In genomic region chr15:50968353-50968752, GRCh38 we compare ENCODE assay signal across 27 cellular contexts. TPM values are rescaled to one million over a fixed set of nuclear protein-coding genes. Genes with fewer than 3 reads are reported as not detected.
DNase-seq lines count a peak whose midpoint lies in the region; ATAC-seq, FAIRE-seq and TF ChIP-seq lines count a peak whose summit lies in the region.
"Had no signal": no experiment of that assay in that cellular context is flagged by ENCODE, and none has a peak within 500 bp of the region (broad histone marks: within the 10 kb centered on the region; RNA-seq: fewer than 3 reads in every experiment).

No MANE protein-coding gene starts in this region.

- 36% methylated on average over 2 of the region's 2 CpGs for WGBS in A549 (ENCODE audit: missing lambda C conversion rate)

- DNase-seq in A549 (ENCODE audit: low read depth in 1 of 2, low spot score in 1 of 2), result peak in 1 of 2 experiments; percentile 27
- DNase-seq in HCEC 1CT, result peak; percentile 79
- DNase-seq in choroid plexus epithelial cell (ENCODE audit: low read depth), result peak; percentile 12
- DNase-seq in iris pigment epithelial cell (ENCODE audit: low read depth), result peak; percentile 44
- no peak for DNase-seq in stimulated activated CD8-positive, alpha-beta memory T cell treated with anti-CD3 and anti-CD28 coated beads, Interleukin-4, amount 100 ng/mL, for 48 hours
- no peak for DNase-seq in 8988T
- DNase-seq: CD4-positive, alpha-beta T cell; GDM1; Kasumi-1; NCI-H1105 treated with DMSO at 0.1 percent for 48 hours; NCI-H146; NCI-H1930; NCI-H2107; NCI-H524 treated with DMSO at 0.1 percent for 48 hours; NCI-H774; PC-9; SJCRH30 had no signal

- FAIRE-seq in A549 (lab: Jason Lieb, UNC), result no peak
- FAIRE-seq: D721Med, GM12878, H1, K562 had no signal

- no peak for TF ChIP-seq POLR2A in A549 (IDR thresholded peaks at IDR 0.05; ENCODE audit: low read length)

- no peak for TF ChIP-seq CTCF in A549 (IDR thresholded peaks at IDR 0.05)
- no peak for TF ChIP-seq CTCF in choroid plexus epithelial cell (conservative IDR thresholded peaks at IDR 0.05; ENCODE audit: low read depth, low read length)

- H3K4me3 ChIP-seq in A549, result no peak overlapping the region
- H3K4me3 ChIP-seq in choroid plexus epithelial cell (ENCODE audit: low read depth, low read length), result no peak overlapping the region
- H3K4me3 ChIP-seq: BLaER1, GM12878, K562, PC-9, SJCRH30 had no signal

- no peak for TF ChIP-seq EP300 in A549 (IDR thresholded peaks at IDR 0.05)

- no peak overlapping the region for H3K4me2 ChIP-seq in A549
- H3K4me2 ChIP-seq: BLaER1, PC-9 had no signal

- peaks cover 34% of the 10 kb centered on the region for H3K9me3 ChIP-seq in A549

- H3K27ac ChIP-seq in A549, result no peak overlapping the region
- H3K27ac ChIP-seq: 22Rv1, BLaER1, PC-9, SJCRH30 had no signal

- peak in 1 of 2 experiments; percentile 52; a peak in 2 of 6 replicates for ATAC-seq in A549
- ATAC-seq in GM21528 (IDR thresholded peaks at IDR 0.05; ENCODE audit: low FRiP score, unreplicated experiment), result no peak
- ATAC-seq: GM12878, HCT116, K562, Right ventricle myocardium inferior, SK-N-SH treated with all-trans-retinoic acid at 6 μM for 48 hours had no signal

- H3K4me1 ChIP-seq in A549, result no peaks in the 10 kb centered on the region
- H3K4me1 ChIP-seq: BLaER1, SJCRH30 had no signal

- no peak for TF ChIP-seq RAD21 in A549 (conservative IDR thresholded peaks at IDR 0.05 in 1 of 2, IDR thresholded peaks at IDR 0.05 in 1 of 2)

- CTCF ChIA-PET in A549 (lab: Yijun Ruan, JAX), result interaction anchor here (0.8 kb wide), 1 partner anchor 11 kb away, joined by 3 read pairs; no protein-coding TSS in a partner anchor

- POLR2A ChIA-PET in A549 (lab: Yijun Ruan, JAX), result no interaction called here

TF ChIP-seq in A549, 52 proteins besides CTCF, POLR2A, EP300 and RAD21:
- TF ChIP-seq SMC3 (IDR thresholded peaks at IDR 0.05), result no peak
- TF ChIP-seq GATA3 (IDR thresholded peaks at IDR 0.05; ENCODE audit: borderline replicate concordance), result peak; percentile 21; the same call in 1 of the 2 replicates
- no peak for TF ChIP-seq NPAS2 (CRISPR knock-in tag; IDR thresholded peaks at IDR 0.05; ENCODE audit: borderline replicate concordance)
- no peak for TF ChIP-seq ELK1 (IDR thresholded peaks at IDR 0.05; ENCODE audit: low read depth, low read length)
- TF ChIP-seq CEBPB (IDR thresholded peaks at IDR 0.05), result peak; percentile 20 to 57; a peak in 3 of 4 replicates
- no peak for TF ChIP-seq RFX5 (IDR thresholded peaks at IDR 0.05)
- no peak for TF ChIP-seq BHLHE40 (IDR thresholded peaks at IDR 0.05; ENCODE audit: low read depth, low read length)
- TF ChIP-seq NR3C1 (IDR thresholded peaks at IDR 0.05), result no peak
- TF ChIP-seq HOXB5 (CRISPR knock-in tag; IDR thresholded peaks at IDR 0.05), result no peak
- TF ChIP-seq JUNB (IDR thresholded peaks at IDR 0.05), result peak; percentile 50; the same call in 1 of the 2 replicates
- no peak for TF ChIP-seq FOSL2 (IDR thresholded peaks at IDR 0.05)
- TF ChIP-seq FOSL2 (CRISPR knock-in tag; IDR thresholded peaks at IDR 0.05), result peak; percentile 54

RNA-seq across cellular contexts. Expression of gene AP4E1, which starts 59.9 kb away (rescaled TPM):
- polyA plus RNA-seq in A549 (2011; rRNA removed), result 9.5 and 9.6 TPM in 2 replicates
- polyA plus RNA-seq in A549 (2012; cell fraction: cytosol; rRNA removed), result 1.6 and 1.9 TPM in 2 replicates
- 1.1 and 2.4 TPM in 2 replicates for polyA plus RNA-seq in A549 (2012; cell fraction: nucleus; rRNA removed)
- polyA plus RNA-seq in A549 (2017; fragmentation: RNase III; extraction: RNeasy Plus Mini Kit Qiagen cat#74134 plus additional on column Dnase treatment), result 9.2 to 10.2 TPM (median 9.6 TPM) in 3 replicates
- polyA minus RNA-seq in A549 (2011; rRNA and poly(A)+ RNA removed), result 6.4 and 6.9 TPM in 2 replicates

Comparison
In these comparisons a context has a peak if more than half of its experiments do, and no peak if none do; other contexts are left out.
1. DNase-seq: peak in HCEC 1CT (single experiment), choroid plexus epithelial cell (single experiment) and iris pigment epithelial cell (single experiment); none in stimulated activated CD8-positive, alpha-beta memory T cell treated with anti-CD3 and anti-CD28 coated beads, Interleukin-4, amount 100 ng/mL, for 48 hours (single experiment) and 8988T (single experiment).